31 cellular contexts compared by ENCODE assay signal in the genomic region with DNA sequence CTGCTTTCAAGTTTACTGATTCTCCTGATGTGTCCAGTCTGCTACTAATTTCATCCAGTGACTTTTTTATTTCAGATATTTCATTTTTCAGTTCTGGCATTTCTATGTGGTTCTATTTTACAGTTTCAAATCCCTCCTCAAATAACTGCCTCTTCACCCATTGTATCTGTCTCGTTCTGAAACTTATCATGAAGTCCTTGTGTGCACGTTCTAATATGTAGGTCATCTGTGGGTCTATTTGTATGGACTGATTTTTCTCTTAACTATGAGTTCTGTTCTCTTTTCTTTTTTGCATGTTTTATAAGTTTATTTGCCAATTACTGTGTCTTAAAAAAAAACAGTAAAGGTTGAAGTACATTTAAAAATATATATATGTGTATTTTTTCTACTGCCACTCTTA. TPM values are rescaled to one million over a fixed set of nuclear protein-coding genes. Genes with fewer than 3 reads are reported as not detected.
"Had no signal": no experiment of that assay in that cellular context is flagged by ENCODE, and none has a peak within 500 bp of the region (broad histone marks: within the 10 kb centered on the region; RNA-seq: fewer than 3 reads in every experiment).

No MANE protein-coding gene starts in this region.

- FAIRE-seq: astrocyte, bronchial epithelial cell, colon had no signal

- H3K36me3 ChIP-seq: adrenal gland, brain microvascular endothelial cell, breast epithelium, cardiac muscle cell had no signal

- DNase-seq: activated effector memory CD4-positive, alpha-beta T cell treated with Interleukin-2 at 50 U/mL for 16 hours; activated gamma-delta T cell; activated gamma-delta T cell treated with Interleukin-2 at 50 U/mL for 16 hours; activated naive CD4-positive, alpha-beta T cell; activated naive CD4-positive, alpha-beta T cell treated with anti-CD3 and anti-CD28 coated beads for 36 hours; activated naive CD4-positive, alpha-beta T cell treated with anti-CD3 and anti-CD28 coated beads, Interleukin-2, amount 10 ng/mL, durations not matched to agents 7 days and 5 days; activated naive CD4-positive, alpha-beta T cell treated with anti-CD3 and anti-CD28 coated beads, Interleukin-2, amount 50 U/mL, for 16 hours; activated naive CD4-positive, alpha-beta T cell treated with Interleukin-2 at 50 U/mL for 16 hours; activated naive CD8-positive, alpha-beta T cell treated with anti-CD3 and anti-CD28 coated beads for 36 hours; activated naive CD8-positive, alpha-beta T cell treated with anti-CD3 and anti-CD28 coated beads, Interleukin-2, amount 10 ng/mL, durations not matched to agents 7 days and 5 days; activated naive CD8-positive, alpha-beta T cell treated with anti-CD3 and anti-CD28 coated beads, Interleukin-2, amount 50 U/mL, for 24 hours; activated T-cell treated with anti-CD3 and anti-CD28 coated beads, Interleukin-2, amount 50 U/mL, for 4 hours; activated T-cell treated with anti-CD3 and anti-CD28 coated beads, Interleukin-2, amount 50 U/mL, for 48 hours; activated T-cell treated with anti-CD3 and anti-CD28 coated beads, Interleukin-2, amount 50 U/mL, for 72 hours; adrenal gland; amniotic stem cell; amygdala; anterior cingulate cortex; body of pancreas; brain microvascular endothelial cell; caudate nucleus; central memory CD4-positive, alpha-beta T cell; cerebellar nuclear complex had no signal

- H3K4me1 ChIP-seq: adrenal gland, ascending aorta, body of pancreas, breast epithelium had no signal

- H3K4me3 ChIP-seq: adrenal gland, ascending aorta, body of pancreas, breast epithelium, cardiac muscle cell had no signal

- ATAC-seq: activated naive CD4-positive, alpha-beta T cell treated with anti-CD3 and anti-CD28 coated beads, Interleukin-2, amount 50 U/mL, for 72 hours; activated naive CD8-positive, alpha-beta T cell treated with anti-CD3 and anti-CD28 coated beads, Interleukin-2, amount 50 U/mL, for 24 hours; activated T-cell treated with anti-CD3 and anti-CD28 coated beads, Interleukin-2, amount 50 U/mL, for 4 hours; activated T-cell treated with anti-CD3 and anti-CD28 coated beads, Interleukin-2, amount 50 U/mL, for 72 hours; activated T-helper 17 cell treated with anti-CD3 and anti-CD28 coated beads, Interleukin-2, amount 50 U/mL, for 72 hours; body of pancreas had no signal

- H3K27ac ChIP-seq: adrenal gland, ascending aorta, body of pancreas, brain microvascular endothelial cell, breast epithelium, cardiac muscle cell had no signal

- H3K27me3 ChIP-seq: adrenal gland, ascending aorta, body of pancreas, brain microvascular endothelial cell, breast epithelium, cardiac muscle cell had no signal

RNA-seq across cellular contexts. Expression of a gene that starts 43.3 kb away (rescaled TPM):
- total RNA-seq: astrocyte, bronchial epithelial cell had no signal
